ENCODE assay signal across 5 cellular contexts in genomic region chr2:226291281-226291680, GRCh38.
DNase-seq lines count a peak whose midpoint lies in the region; ATAC-seq and TF ChIP-seq lines count a peak whose summit lies in the region.
"Not testable (repeated sequence)": the region's sequence is repeated elsewhere in the genome, so short reads cannot be mapped to it uniquely, and the experiment has no call there.

No MANE protein-coding gene starts in this region.

- not testable (repeated sequence) for H3K4me3 Mint-ChIP-seq in glutamatergic neuron (ENCODE audit: unreplicated experiment)

- POLR2A ChIA-PET in HCT116 (lab: Charles Lee) = not testable (repeated sequence)

- not testable (repeated sequence) for BruUV-seq in HCT116 (replicated peaks; lab: Mats Ljungman, UMichigan)

- RAD21 ChIA-PET in HCT116 (lab: Charles Lee; ENCODE audit: low non-redundant PET in 1 of 2, low total read pairs in 2 of 2, uncharacterized antibody in 2 of 2, unreplicated experiment in 2 of 2) = not testable (repeated sequence)

- TF ChIP-seq POLR2A in HCT116 (IDR thresholded peaks at IDR 0.05; ENCODE audit: borderline replicate concordance, extremely low read depth, insufficient read depth, insufficient read length) = not testable (repeated sequence)

- WGBS in mesendoderm (ENCODE audit: extremely low coverage, insufficient coverage, low lambda C conversion rate) = no CpG with 5 or more reads among the region's 1 CpG

- H4K20me1 ChIP-seq in HCT116 (ENCODE audit: insufficient read depth) = not testable (repeated sequence)

- not testable (repeated sequence) for H2BK5ac ChIP-seq in mesendoderm (ENCODE audit: low read length)

- H3K9me3 ChIP-seq in HCT116 (ENCODE audit: control insufficient read depth in 1 of 2, insufficient read depth in 1 of 2, low read depth in 1 of 2, low read length in 2 of 2) = not testable (repeated sequence)

- not testable (repeated sequence) for H3K27me3 ChIP-seq in HCT116 (ENCODE audit: insufficient read depth, low read length); mesendoderm (ENCODE audit: insufficient read depth, low read length, poor library complexity)

- ATAC-seq in HCT116 = not testable (repeated sequence)

- not testable (repeated sequence) for H2BK15ac ChIP-seq in mesendoderm (replicated peaks; ENCODE audit: low read depth)

- H3K36me3 Mint-ChIP-seq in glutamatergic neuron (ENCODE audit: unreplicated experiment) = peaks cover 14% of the 10 kb centered on the region

- H2BK120ac ChIP-seq in mesendoderm (ENCODE audit: low read depth, low read length) = not testable (repeated sequence)

- not testable (repeated sequence) for H4K5ac ChIP-seq in mesendoderm (ENCODE audit: low read length)

- not testable (repeated sequence) for TF ChIP-seq CTCF in HCT116 (IDR thresholded peaks at IDR 0.05 in 2 of 3, conservative IDR thresholded peaks at IDR 0.05 in 1 of 3; ENCODE audit: borderline replicate concordance in 1 of 3, insufficient read depth in 1 of 3, low read depth in 2 of 3, low read length in 2 of 3); glutamatergic neuron (IDR thresholded peaks at IDR 0.05; ENCODE audit: partially characterized antibody, unreplicated experiment)

- H3K27ac Mint-ChIP-seq in glutamatergic neuron (ENCODE audit: unreplicated experiment) = not testable (repeated sequence)

- H3K18ac ChIP-seq in mesendoderm (ENCODE audit: low read length) = not testable (repeated sequence)

- CTCF ChIA-PET in HCT116 (lab: Charles Lee) = not testable (repeated sequence)

- in situ Hi-C loops in Caki2 (cut with HindIII; ENCODE audit: low pct_unique_long_range_greater_than_20kb, low sequenced_read_pairs) = not testable (repeated sequence)

- H3K27me3 Mint-ChIP-seq in glutamatergic neuron (ENCODE audit: unreplicated experiment) = not testable (repeated sequence)

- peaks cover 12% of the 10 kb centered on the region for H3K4me1 Mint-ChIP-seq in glutamatergic neuron (ENCODE audit: low read depth, unreplicated experiment)

- DNase-seq in Caki2 (ENCODE audit: low read depth) = peak; percentile 6
- DNase-seq in HCT116 (ENCODE audit: low read depth, low spot score) = not testable (repeated sequence)
- DNase-seq in OCI-M1 (lab: John Stamatoyannopoulos, UW) = peak; percentile 16
- peak; percentile 16 for DNase-seq in glutamatergic neuron
- peak; percentile 14 for DNase-seq in mesendoderm

- TF ChIP-seq RAD21 in HCT116 (IDR thresholded peaks at IDR 0.05; ENCODE audit: low read depth) = not testable (repeated sequence)

- H2AFZ ChIP-seq in HCT116 (ENCODE audit: low read depth, low read length, poor library complexity, severe bottlenecking) = not testable (repeated sequence)

- H2AK5ac ChIP-seq in mesendoderm (ENCODE audit: low read length) = not testable (repeated sequence)

- not testable (repeated sequence) for H3K4me3 ChIP-seq in HCT116 (replicated peaks in 1 of 2; ENCODE audit: low read depth in 1 of 2, low read length in 2 of 2); mesendoderm (ENCODE audit: low read length)

- H3K23ac ChIP-seq in mesendoderm (ENCODE audit: low read length) = not testable (repeated sequence)

- H3K56ac ChIP-seq in mesendoderm (ENCODE audit: low read length) = not testable (repeated sequence)

- H3K36me3 ChIP-seq in HCT116 (ENCODE audit: control insufficient read depth in 1 of 2, insufficient read depth in 2 of 2, low read length in 2 of 2); mesendoderm (ENCODE audit: control insufficient read depth, insufficient read depth, low read length): not testable (repeated sequence)

- not testable (repeated sequence) for H3K9me2 ChIP-seq in HCT116 (ENCODE audit: insufficient read depth)

- H3K27ac ChIP-seq in HCT116 (ENCODE audit: low read depth, low read length); mesendoderm (ENCODE audit: low read depth, low read length): not testable (repeated sequence)

- H4K8ac ChIP-seq in mesendoderm (ENCODE audit: low read depth, low read length) = not testable (repeated sequence)

- not testable (repeated sequence) for H3K9ac ChIP-seq in HCT116 (ENCODE audit: low read length); mesendoderm (ENCODE audit: low read length)

- intact Hi-C loops in HCT116 (cut with micrococcal nuclease) = not testable (repeated sequence)

- not testable (repeated sequence) for H3K79me2 ChIP-seq in HCT116 (ENCODE audit: insufficient read depth, low read length); mesendoderm (ENCODE audit: control insufficient read depth, insufficient read depth, low read length)

- not testable (repeated sequence) for H3K79me1 ChIP-seq in mesendoderm (ENCODE audit: low read length)

- not testable (repeated sequence) for H3K4me1 ChIP-seq in HCT116 (ENCODE audit: control insufficient read depth in 1 of 2, insufficient read depth in 2 of 2, low read length in 2 of 2); mesendoderm (ENCODE audit: control insufficient read depth, low read depth, low read length)

- not testable (repeated sequence) for H3K4ac ChIP-seq in mesendoderm (ENCODE audit: low read depth, low read length)

- not testable (repeated sequence) for H3K9me3 Mint-ChIP-seq in glutamatergic neuron (ENCODE audit: unreplicated experiment)

- H3K4me2 ChIP-seq in HCT116 (ENCODE audit: low read length); mesendoderm (ENCODE audit: low read length): not testable (repeated sequence)

TF ChIP-seq in HCT116, 20 proteins besides CTCF, POLR2A, EP300 and RAD21:
- peak; percentile 56; the same call in 1 of the 2 replicates for TF ChIP-seq CBX3 (IDR thresholded peaks at IDR 0.05; ENCODE audit: low read depth)
